In the genomic region with DNA sequence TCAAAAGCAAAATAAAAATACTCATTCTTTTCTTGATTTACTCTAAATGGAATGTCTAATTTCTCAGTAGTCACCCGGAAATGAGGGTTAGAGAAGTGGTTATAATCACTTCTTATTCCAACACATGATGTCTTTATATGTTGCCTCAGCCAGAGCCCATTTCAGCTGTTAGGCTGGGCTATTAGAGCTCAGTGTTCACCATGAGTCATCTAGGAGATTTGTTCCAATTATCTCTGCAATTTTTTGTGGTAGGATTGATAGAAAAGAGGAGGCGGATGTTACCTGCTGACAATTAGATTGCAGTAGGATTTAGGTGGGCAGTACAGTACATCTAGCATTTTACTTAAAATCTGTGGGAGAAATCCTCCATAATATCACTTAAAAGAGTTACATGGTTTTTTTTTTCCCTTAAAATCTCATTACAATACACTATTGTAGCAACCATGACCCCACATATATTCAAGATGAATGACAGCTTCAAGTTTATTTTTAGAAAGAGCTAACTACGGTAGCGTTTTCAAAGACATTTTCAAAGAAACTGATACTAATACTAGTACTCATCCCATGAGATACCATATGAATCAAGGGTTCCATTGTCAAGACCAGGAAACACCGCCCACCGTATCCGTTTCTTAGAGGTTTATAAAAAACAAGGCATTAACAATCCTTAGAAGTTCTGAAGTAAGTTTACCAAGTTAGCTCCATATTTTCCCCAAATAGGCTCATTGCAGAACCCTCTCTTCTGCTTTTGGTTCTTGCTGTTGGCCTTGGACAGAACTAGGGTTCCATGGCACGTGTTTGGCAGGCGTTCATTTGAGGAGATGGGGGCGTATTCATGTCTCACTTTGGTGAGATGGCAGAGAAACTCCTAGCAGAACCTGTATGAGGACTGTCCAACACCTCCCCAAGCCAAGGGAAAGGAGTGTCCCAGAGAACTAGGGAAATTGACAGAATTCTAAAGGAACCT, we compare ENCODE assay signal across 12 cellular contexts. TPM values are rescaled to one million over a fixed set of nuclear protein-coding genes. Genes with fewer than 3 reads are reported as not detected.
A peak's percentile ranks its signal among the peaks of the same experiment; 100 is the strongest.
DNase-seq lines count a peak whose midpoint lies in the region; ATAC-seq and TF ChIP-seq lines count a peak whose summit lies in the region.
"Had no signal": no experiment of that assay in that cellular context is flagged by ENCODE, and none has a peak within 500 bp of the region (broad histone marks: within the 10 kb centered on the region; RNA-seq: fewer than 3 reads in every experiment).

No MANE protein-coding gene starts in this region.

- no peak overlapping the region for H3K4me3 ChIP-seq in left lung

- H3K36me3 ChIP-seq in left lung, result no peaks in the 10 kb centered on the region

- H3K4me3 Mint-ChIP-seq in stimulated activated naive CD8-positive, alpha-beta T cell treated with anti-CD3 and anti-CD28 coated beads, Interleukin-15, Interleukin-2, amounts not matched to agents 100 ng/mL and 50 ng/mL, for 24 hours, result peak overlapping the region; percentile 14
- H3K4me3 Mint-ChIP-seq in WTC11, result no peak overlapping the region
- H3K4me3 Mint-ChIP-seq: naive thymus-derived CD4-positive, alpha-beta T cell had no signal

- H3K27ac ChIP-seq in left lung, result no peak overlapping the region
- H3K27ac ChIP-seq: KMS-11 had no signal

- peak; percentile 66 for DNase-seq in activated effector memory CD4-positive, alpha-beta T cell treated with anti-CD3 and anti-CD28 coated beads, Interleukin-2, amount 50 U/mL, for 16 hours
- DNase-seq in activated effector memory CD4-positive, alpha-beta T cell treated with Interleukin-2 at 50 U/mL for 16 hours, result no peak
- DNase-seq in activated T-helper 9 cell treated with anti-CD3 and anti-CD28 coated beads, Interleukin-2, amount 50 U/mL, for 16 hours (ENCODE audit: low read depth), result peak; percentile 2
- DNase-seq in left lung, result no peak
- DNase-seq in WTC11 (ENCODE audit: low spot score), result no peak
- no peak for DNase-seq in midbrain (lab: John Stamatoyannopoulos, UW)
- no peak for DNase-seq in erythroblast (lab: John Stamatoyannopoulos, UW)
- DNase-seq: activated gamma-delta T cell had no signal

- no peaks in the 10 kb centered on the region for H3K9me3 Mint-ChIP-seq in stimulated activated naive CD8-positive, alpha-beta T cell treated with anti-CD3 and anti-CD28 coated beads, Interleukin-15, Interleukin-2, amounts not matched to agents 100 ng/mL and 50 ng/mL, for 24 hours
- H3K9me3 Mint-ChIP-seq in WTC11, result no peaks in the 10 kb centered on the region

- intact Hi-C loops in left lung (cut with DNase I), result no loop called here

- POLR2A ChIA-PET in WTC11 (lab: Charles Lee), result no interaction called here

- H3K9me3 ChIP-seq in left lung, result no peaks in the 10 kb centered on the region

- peaks cover 28% of the 10 kb centered on the region for H3K4me1 Mint-ChIP-seq in stimulated activated naive CD8-positive, alpha-beta T cell treated with anti-CD3 and anti-CD28 coated beads, Interleukin-15, Interleukin-2, amounts not matched to agents 100 ng/mL and 50 ng/mL, for 24 hours (ENCODE audit: low read depth)
- H3K4me1 Mint-ChIP-seq in WTC11, result peaks cover 55% of the 10 kb centered on the region

- ATAC-seq in left lung (peak; percentile 22), WTC11 (no peak)
- ATAC-seq: naive thymus-derived CD4-positive, alpha-beta T cell had no signal

- peaks cover 0 to 27% of the 10 kb centered on the region in 2 donors for H3K27me3 ChIP-seq in left lung

- peak overlapping the region; percentile 54 for H3K27ac Mint-ChIP-seq in stimulated activated naive CD8-positive, alpha-beta T cell treated with anti-CD3 and anti-CD28 coated beads, Interleukin-15, Interleukin-2, amounts not matched to agents 100 ng/mL and 50 ng/mL, for 24 hours
- H3K27ac Mint-ChIP-seq in WTC11, result no peak overlapping the region

- H3K36me3 Mint-ChIP-seq in stimulated activated naive CD8-positive, alpha-beta T cell treated with anti-CD3 and anti-CD28 coated beads, Interleukin-15, Interleukin-2, amounts not matched to agents 100 ng/mL and 50 ng/mL, for 24 hours (ENCODE audit: low read depth), result no peaks in the 10 kb centered on the region
- no peaks in the 10 kb centered on the region for H3K36me3 Mint-ChIP-seq in WTC11
- H3K36me3 Mint-ChIP-seq: naive thymus-derived CD4-positive, alpha-beta T cell had no signal

- TF ChIP-seq POLR2A in erythroblast (IDR thresholded peaks at IDR 0.05; ENCODE audit: low read length), result no peak

- peaks cover 15% of the 10 kb centered on the region for H3K27me3 Mint-ChIP-seq in stimulated activated naive CD8-positive, alpha-beta T cell treated with anti-CD3 and anti-CD28 coated beads, Interleukin-15, Interleukin-2, amounts not matched to agents 100 ng/mL and 50 ng/mL, for 24 hours
- peaks cover 10% of the 10 kb centered on the region for H3K27me3 Mint-ChIP-seq in WTC11 (ENCODE audit: low read depth)

- CTCF ChIA-PET in WTC11 (lab: Charles Lee), result interaction anchor here (0.8 to 1.6 kb wide), 11 partner anchors 13 to 215 kb away, joined by 3 to 8 read pairs (median 4); a partner anchor contains a TSS

- TF ChIP-seq CTCF in left lung (IDR thresholded peaks at IDR 0.05) (no peak), WTC11 (IDR thresholded peaks at IDR 0.05) (no peak)

- peaks cover 0 to 11% of the 10 kb centered on the region in 2 donors for H3K4me1 ChIP-seq in left lung

TF ChIP-seq in WTC11, 78 proteins besides CTCF, POLR2A, EP300 and RAD21 (continues in another document):
- TF ChIP-seq ZBTB21 (CRISPR knock-in tag; IDR thresholded peaks at IDR 0.05; ENCODE audit: borderline replicate concordance) (no peak), SMAD3 (CRISPR knock-in tag; IDR thresholded peaks at IDR 0.05; ENCODE audit: borderline replicate concordance) (no peak), TEAD1 (CRISPR knock-in tag; IDR thresholded peaks at IDR 0.05) (no peak), ETV6 (CRISPR knock-in tag; IDR thresholded peaks at IDR 0.05) (no peak), TEAD4 (CRISPR knock-in tag; IDR thresholded peaks at IDR 0.05) (no peak), RELA (CRISPR knock-in tag; IDR thresholded peaks at IDR 0.05; ENCODE audit: borderline replicate concordance) (no peak), KAT7 (CRISPR knock-in tag; IDR thresholded peaks at IDR 0.05; ENCODE audit: borderline replicate concordance) (no peak), GRHL2 (CRISPR knock-in tag; IDR thresholded peaks at IDR 0.05; ENCODE audit: insufficient replicate concordance, severe bottlenecking) (no peak), ZNF219 (CRISPR knock-in tag; IDR thresholded peaks at IDR 0.05; ENCODE audit: borderline replicate concordance) (no peak), ZNF138 (CRISPR knock-in tag; conservative IDR thresholded peaks at IDR 0.05) (no peak), FOXK1 (CRISPR knock-in tag; IDR thresholded peaks at IDR 0.05) (no peak), SOX15 (CRISPR knock-in tag; IDR thresholded peaks at IDR 0.05) (no peak), TP53 (CRISPR knock-in tag; IDR thresholded peaks at IDR 0.05) (no peak), ZNF317 (CRISPR knock-in tag; IDR thresholded peaks at IDR 0.05; ENCODE audit: borderline replicate concordance, low read depth) (no peak), ZNF121 (CRISPR knock-in tag; IDR thresholded peaks at IDR 0.05) (no peak), OVOL2 (CRISPR knock-in tag; IDR thresholded peaks at IDR 0.05; ENCODE audit: borderline replicate concordance) (no peak)
- TF ChIP-seq, protein P1, sequence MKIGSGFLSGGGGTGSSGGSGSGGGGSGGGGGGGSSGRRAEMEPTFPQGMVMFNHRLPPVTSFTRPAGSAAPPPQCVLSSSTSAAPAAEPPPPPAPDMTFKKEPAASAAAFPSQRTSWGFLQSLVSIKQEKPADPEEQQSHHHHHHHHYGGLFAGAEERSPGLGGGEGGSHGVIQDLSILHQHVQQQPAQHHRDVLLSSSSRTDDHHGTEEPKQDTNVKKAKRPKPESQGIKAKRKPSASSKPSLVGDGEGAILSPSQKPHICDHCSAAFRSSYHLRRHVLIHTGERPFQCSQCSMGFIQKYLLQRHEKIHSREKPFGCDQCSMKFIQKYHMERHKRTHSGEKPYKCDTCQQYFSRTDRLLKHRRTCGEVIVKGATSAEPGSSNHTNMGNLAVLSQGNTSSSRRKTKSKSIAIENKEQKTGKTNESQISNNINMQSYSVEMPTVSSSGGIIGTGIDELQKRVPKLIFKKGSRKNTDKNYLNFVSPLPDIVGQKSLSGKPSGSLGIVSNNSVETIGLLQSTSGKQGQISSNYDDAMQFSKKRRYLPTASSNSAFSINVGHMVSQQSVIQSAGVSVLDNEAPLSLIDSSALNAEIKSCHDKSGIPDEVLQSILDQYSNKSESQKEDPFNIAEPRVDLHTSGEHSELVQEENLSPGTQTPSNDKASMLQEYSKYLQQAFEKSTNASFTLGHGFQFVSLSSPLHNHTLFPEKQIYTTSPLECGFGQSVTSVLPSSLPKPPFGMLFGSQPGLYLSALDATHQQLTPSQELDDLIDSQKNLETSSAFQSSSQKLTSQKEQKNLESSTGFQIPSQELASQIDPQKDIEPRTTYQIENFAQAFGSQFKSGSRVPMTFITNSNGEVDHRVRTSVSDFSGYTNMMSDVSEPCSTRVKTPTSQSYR (CRISPR knock-in tag; IDR thresholded peaks at IDR 0.05), result no peak
- TF ChIP-seq, protein P2, sequence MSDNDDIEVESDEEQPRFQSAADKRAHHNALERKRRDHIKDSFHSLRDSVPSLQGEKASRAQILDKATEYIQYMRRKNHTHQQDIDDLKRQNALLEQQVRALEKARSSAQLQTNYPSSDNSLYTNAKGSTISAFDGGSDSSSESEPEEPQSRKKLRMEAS (CRISPR knock-in tag; IDR thresholded peaks at IDR 0.05), result no peak
- TF ChIP-seq, protein P3, sequence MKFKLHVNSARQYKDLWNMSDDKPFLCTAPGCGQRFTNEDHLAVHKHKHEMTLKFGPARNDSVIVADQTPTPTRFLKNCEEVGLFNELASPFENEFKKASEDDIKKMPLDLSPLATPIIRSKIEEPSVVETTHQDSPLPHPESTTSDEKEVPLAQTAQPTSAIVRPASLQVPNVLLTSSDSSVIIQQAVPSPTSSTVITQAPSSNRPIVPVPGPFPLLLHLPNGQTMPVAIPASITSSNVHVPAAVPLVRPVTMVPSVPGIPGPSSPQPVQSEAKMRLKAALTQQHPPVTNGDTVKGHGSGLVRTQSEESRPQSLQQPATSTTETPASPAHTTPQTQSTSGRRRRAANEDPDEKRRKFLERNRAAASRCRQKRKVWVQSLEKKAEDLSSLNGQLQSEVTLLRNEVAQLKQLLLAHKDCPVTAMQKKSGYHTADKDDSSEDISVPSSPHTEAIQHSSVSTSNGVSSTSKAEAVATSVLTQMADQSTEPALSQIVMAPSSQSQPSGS (CRISPR knock-in tag; IDR thresholded peaks at IDR 0.05; ENCODE audit: borderline replicate concordance, low read depth), result no peak

RNA-seq across cellular contexts. Expression of a gene that starts 10.4 kb away (rescaled TPM):
- total RNA-seq in left lung (not detected), WTC11 (2021) (0.90 to 2.3 TPM (median 1.3 TPM) in 3 replicates)
- total RNA-seq: glomerular endothelial cell; naive thymus-derived CD4-positive, alpha-beta T cell had no signal

RNA-seq across cellular contexts. Expression of a gene that starts 15.9 kb away (rescaled TPM):
- 1 to 10 TPM in 1 of 2 donors, under 1 TPM in 1; 0.20 to 1.5 TPM for total RNA-seq in left lung
- total RNA-seq in WTC11 (2021), result 0.11 TPM in 2 of 3 replicates, not detected in the other
- total RNA-seq: naive thymus-derived CD4-positive, alpha-beta T cell had no signal

Comparison
In these comparisons a context has a peak if more than half of its experiments do, and no peak if none do; other contexts are left out.
1. DNase-seq: peak in activated effector memory CD4-positive, alpha-beta T cell treated with anti-CD3 and anti-CD28 coated beads, Interleukin-2, amount 50 U/mL, for 16 hours (single experiment) and activated T-helper 9 cell treated with anti-CD3 and anti-CD28 coated beads, Interleukin-2, amount 50 U/mL, for 16 hours (single experiment); none in activated effector memory CD4-positive, alpha-beta T cell treated with Interleukin-2 at 50 U/mL for 16 hours (single experiment), left lung (0 of 2), WTC11 (single experiment), midbrain (single experiment) and erythroblast (0 of 2).